14 cellular contexts compared by ENCODE assay signal in genomic region chr1:27138368-27138767, GRCh38. TPM values are rescaled to one million over a fixed set of nuclear protein-coding genes. Genes with fewer than 3 reads are reported as not detected.
DNase-seq lines count a peak whose midpoint lies in the region; ATAC-seq, FAIRE-seq and TF ChIP-seq lines count a peak whose summit lies in the region.
"Had no signal": no experiment of that assay in that cellular context is flagged by ENCODE, and none has a peak within 500 bp of the region (broad histone marks: within the 10 kb centered on the region; RNA-seq: fewer than 3 reads in every experiment).

No MANE protein-coding gene starts in this region.

- no peak overlapping the region for H3K4me3 ChIP-seq in H1 (ENCODE audit: extremely low read depth in 1 of 4, insufficient read depth in 2 of 4, low read depth in 3 of 4, low read length in 4 of 4)

- H2BK15ac ChIP-seq in H1 (ENCODE audit: low read length), result 0 out of 2 replicates have a peak overlapping the region, but pooled peaks have one; percentile 18

- no peak overlapping the region for H3K23ac ChIP-seq in H1 (ENCODE audit: insufficient read length)

- H4K8ac ChIP-seq in H1 (ENCODE audit: extremely low read depth, insufficient read depth, low read length), result no peak overlapping the region

- H3K27me3 Mint-ChIP-seq in stimulated activated naive CD8-positive, alpha-beta T cell treated with anti-CD3 and anti-CD28 coated beads, Interleukin-15, Interleukin-2, amounts not matched to agents 100 ng/mL and 50 ng/mL, for 24 hours, result no peaks in the 10 kb centered on the region
- no peaks in the 10 kb centered on the region for H3K27me3 Mint-ChIP-seq in neural crest cell (ENCODE audit: low read depth)

- H3K18ac ChIP-seq in H1 (ENCODE audit: extremely low read depth, low read length), result no peak overlapping the region

- TF ChIP-seq CTCF in H1 (IDR thresholded peaks at IDR 0.05; ENCODE audit: control extremely low read depth in 1 of 3, insufficient read depth in 1 of 3, low read depth in 1 of 3, low read length in 3 of 3) (no peak), neural crest cell (conservative IDR thresholded peaks at IDR 0.05) (no peak)

- peak overlapping the region; percentile 50; the same call in 1 of the 2 replicates for H2BK12ac ChIP-seq in H1 (ENCODE audit: low read depth, low read length)

- H3K56ac ChIP-seq in H1 (replicated peaks; ENCODE audit: insufficient read length, low read depth, low read length), result no peak overlapping the region

- H3K9ac ChIP-seq in H1 (replicated peaks in 1 of 4; ENCODE audit: extremely low read depth in 1 of 4, low read depth in 3 of 4, low read length in 3 of 4), result no peak overlapping the region

- peaks cover 0 to 21% of the 10 kb centered on the region in 2 experiments; a peak in 2 of 4 replicates for H3K79me2 ChIP-seq in H1 (ENCODE audit: control insufficient read depth in 1 of 2, insufficient read depth in 2 of 2, low read length in 2 of 2)

- H3K27me3 ChIP-seq in H1 (replicated peaks in 1 of 4; ENCODE audit: control insufficient read depth in 3 of 4, extremely low read depth in 1 of 4, insufficient read depth in 3 of 4, low read length in 3 of 4), result no peaks in the 10 kb centered on the region

- no peaks in the 10 kb centered on the region for H3K9me3 ChIP-seq in H1 (ENCODE audit: insufficient read depth in 2 of 2, low read depth in 1 of 2, low read length in 1 of 2)

- TF ChIP-seq RAD21 in H1 (IDR thresholded peaks at IDR 0.05 in 1 of 2, conservative IDR thresholded peaks at IDR 0.05 in 1 of 2; ENCODE audit: low read depth in 2 of 2, low read length in 2 of 2), result no peak

- no peak overlapping the region for H2AFZ ChIP-seq in H1 (ENCODE audit: low read length)

- CTCF ChIA-PET in H1 (lab: Charles Lee; ENCODE audit: partially characterized antibody), result interaction anchor here (0.7 to 15.3 kb wide), 11 partner anchors 11 to 219 kb away, joined by 3 to 166 read pairs (median 13); partner anchors contain the start of gene SLC9A1

- peaks cover 9 to 30% (median 23%) of the 10 kb centered on the region in 4 experiments for H3K4me1 ChIP-seq in H1 (replicated peaks in 1 of 4; ENCODE audit: control insufficient read depth in 3 of 4, insufficient read depth in 4 of 4, low read length in 3 of 4)

- H3K79me1 ChIP-seq in H1 (ENCODE audit: low read depth, low read length), result peaks cover 18% of the 10 kb centered on the region

- no peaks in the 10 kb centered on the region; the same call in 1 of the 2 replicates for H3K23me2 ChIP-seq in H1 (ENCODE audit: low read depth, low read length)

- TF ChIP-seq POLR2A in H1 (IDR thresholded peaks at IDR 0.05; ENCODE audit: control extremely low read depth in 1 of 2, low read depth in 2 of 2, low read length in 2 of 2), result no peak

- no peak overlapping the region; the same call in 1 of the 2 replicates for H2AK5ac ChIP-seq in H1 (ENCODE audit: low read depth, low read length)

- no peak for FAIRE-seq in H1 (lab: Jason Lieb, UNC)
- FAIRE-seq: bronchial epithelial cell had no signal

- H2BK120ac ChIP-seq in H1 (replicated peaks; ENCODE audit: low read depth, low read length), result no peak overlapping the region

- H3K4ac ChIP-seq in H1 (replicated peaks; ENCODE audit: insufficient read length, low read depth, low read length), result no peak overlapping the region

- DNase-seq in stimulated activated naive CD8-positive, alpha-beta T cell treated with anti-CD3 and anti-CD28 coated beads, Interleukin-15, Interleukin-2, amounts not matched to agents 100 U/mL and 50 U/mL, for 24 hours, result no peak
- DNase-seq in H1 (ENCODE audit: low read depth in 1 of 2, low spot score in 2 of 2) (no peak), neural crest cell (ENCODE audit: low read depth, low spot score) (no peak), NCI-H345 treated with DMSO at 0.1 percent for 48 hours (lab: John Stamatoyannopoulos, UW; ENCODE audit: unreplicated experiment) (no peak), putamen (ENCODE audit: low spot score) (no peak), midbrain (lab: John Stamatoyannopoulos, UW) (no peak)
- DNase-seq: GOT3; NCI-H187 treated with DMSO at 0.1 percent for 48 hours; occipital lobe; stimulated activated CD4-positive, alpha-beta T cell treated with anti-CD3 and anti-CD28 coated beads, Interleukin-4, amount 100 ng/mL, for 1 hour; SW 1271 had no signal

- ATAC-seq in stimulated activated naive CD8-positive, alpha-beta T cell treated with anti-CD3 and anti-CD28 coated beads, Interleukin-15, Interleukin-2, amounts not matched to agents 100 U/mL and 50 U/mL, for 24 hours, result no peak
- ATAC-seq in HG03520 (IDR thresholded peaks at IDR 0.05; ENCODE audit: unreplicated experiment), result no peak

- peaks cover 9% of the 10 kb centered on the region for H3K36me3 Mint-ChIP-seq in stimulated activated naive CD8-positive, alpha-beta T cell treated with anti-CD3 and anti-CD28 coated beads, Interleukin-15, Interleukin-2, amounts not matched to agents 100 ng/mL and 50 ng/mL, for 24 hours (ENCODE audit: low read depth)
- H3K36me3 Mint-ChIP-seq in neural crest cell (ENCODE audit: low read depth), result no peaks in the 10 kb centered on the region

- no peak for TF ChIP-seq EP300 in H1 (IDR thresholded peaks at IDR 0.05; ENCODE audit: borderline replicate concordance in 1 of 2, low read depth in 2 of 2, low read length in 2 of 2)

- H3K9me3 Mint-ChIP-seq in stimulated activated naive CD8-positive, alpha-beta T cell treated with anti-CD3 and anti-CD28 coated beads, Interleukin-15, Interleukin-2, amounts not matched to agents 100 ng/mL and 50 ng/mL, for 24 hours, result no peaks in the 10 kb centered on the region
- H3K9me3 Mint-ChIP-seq in neural crest cell, result no peaks in the 10 kb centered on the region

- H3K4me2 ChIP-seq in H1 (ENCODE audit: insufficient read depth in 1 of 2, low read depth in 2 of 2, low read length in 2 of 2), result no peak overlapping the region

- peaks cover 0 to 4% of the 10 kb centered on the region in 2 experiments for H4K20me1 ChIP-seq in H1 (replicated peaks in 1 of 2; ENCODE audit: control insufficient read depth in 1 of 2, insufficient read depth in 2 of 2, low read length in 2 of 2)

- H3K36me3 ChIP-seq in H1 (ENCODE audit: control insufficient read depth in 2 of 4, insufficient read depth in 4 of 4, low read length in 3 of 4), result no peaks in the 10 kb centered on the region

- POLR2A ChIA-PET in H1 (lab: Charles Lee; ENCODE audit: partially characterized antibody), result interaction anchor here (1.0 to 14.5 kb wide), 3 partner anchors 9 to 134 kb away, joined by 3 to 257 read pairs (median 6); partner anchors contain the start of gene SLC9A1

- H3K27ac Mint-ChIP-seq in stimulated activated naive CD8-positive, alpha-beta T cell treated with anti-CD3 and anti-CD28 coated beads, Interleukin-15, Interleukin-2, amounts not matched to agents 100 ng/mL and 50 ng/mL, for 24 hours, result peak overlapping the region; percentile 98
- peak overlapping the region; percentile 87 for H3K27ac Mint-ChIP-seq in neural crest cell (ENCODE audit: unreplicated experiment)

- H3K27ac ChIP-seq in H1 (ENCODE audit: low read depth, low read length), result no peak overlapping the region

- 89% methylated on average over 10 of the region's 10 CpGs; no CpG with 5 or more reads in 1 of the 2 experiments for WGBS in H1 (ENCODE audit: extremely low coverage in 1 of 2, insufficient coverage in 1 of 2, insufficient read length in 1 of 2, insufficient replicate concordance in 2 of 2, low coverage in 1 of 2, low lambda C conversion rate in 2 of 2, missing lambda C conversion rate in 1 of 2), 2 experiments

- no peak overlapping the region; the same call in 1 of the 2 replicates for H2BK5ac ChIP-seq in H1 (ENCODE audit: low read depth, low read length)

- no peak overlapping the region for H2BK20ac ChIP-seq in H1 (ENCODE audit: low read length)

- no peak overlapping the region for H3K14ac ChIP-seq in H1 (ENCODE audit: insufficient read length)

- no peak overlapping the region for H4K91ac ChIP-seq in H1 (replicated peaks; ENCODE audit: insufficient read length, low read length)

- no peak overlapping the region for H4K5ac ChIP-seq in H1 (ENCODE audit: insufficient read length, low read depth, low read length)

- no peak overlapping the region for H3K4me3 Mint-ChIP-seq in stimulated activated naive CD8-positive, alpha-beta T cell treated with anti-CD3 and anti-CD28 coated beads, Interleukin-15, Interleukin-2, amounts not matched to agents 100 ng/mL and 50 ng/mL, for 24 hours
- H3K4me3 Mint-ChIP-seq in neural crest cell, result no peak overlapping the region

- peaks cover 68% of the 10 kb centered on the region for H3K4me1 Mint-ChIP-seq in stimulated activated naive CD8-positive, alpha-beta T cell treated with anti-CD3 and anti-CD28 coated beads, Interleukin-15, Interleukin-2, amounts not matched to agents 100 ng/mL and 50 ng/mL, for 24 hours (ENCODE audit: low read depth)
- H3K4me1 Mint-ChIP-seq in neural crest cell, result peaks cover 31% of the 10 kb centered on the region

TF ChIP-seq in H1, 55 proteins besides CTCF, POLR2A, EP300 and RAD21 (continues in another document):
- TF ChIP-seq NRF1 (IDR thresholded peaks at IDR 0.05; ENCODE audit: low read depth, low read length) (no peak), HDAC2 (IDR thresholded peaks at IDR 0.05; ENCODE audit: borderline replicate concordance in 1 of 2, low read depth in 2 of 2, low read length in 2 of 2) (no peak), GABPA (IDR thresholded peaks at IDR 0.05; ENCODE audit: borderline replicate concordance, insufficient read depth, low read length) (no peak), SP1 (IDR thresholded peaks at IDR 0.05; ENCODE audit: low read depth, low read length) (no peak), MAX (IDR thresholded peaks at IDR 0.05) (no peak), SRF (IDR thresholded peaks at IDR 0.05; ENCODE audit: low read depth, low read length) (no peak), JUN (IDR thresholded peaks at IDR 0.05; ENCODE audit: low read depth, low read length) (no peak), CTBP2 (IDR thresholded peaks at IDR 0.05; ENCODE audit: borderline replicate concordance, insufficient read depth, insufficient read length, low read length) (no peak), MAFK (IDR thresholded peaks at IDR 0.05; ENCODE audit: low read depth, low read length) (no peak), ZNF274 (IDR thresholded peaks at IDR 0.05; ENCODE audit: borderline replicate concordance, extremely low read depth, low read length) (no peak)

RNA-seq across cellular contexts. Expression of gene SLC9A1, which starts 16.6 kb away (rescaled TPM):
- total RNA-seq in H1 (2021; fragmentation: NEBNext Ultra II Directional; extraction: Animal tissue kit (Norgen Biotek cat#: 25700)), result 25.1 and 25.5 TPM in 2 replicates
- 11.3 and 17.3 TPM in 2 replicates for polyA plus RNA-seq in H1 (2011; rRNA removed)
- 6.0 TPM for polyA plus RNA-seq in H1 (2011; cell fraction: cytosol; rRNA removed)
- polyA plus RNA-seq in H1 (2011; cell fraction: nucleus; rRNA removed), result 16.9 TPM
- polyA plus RNA-seq in H1 (2012, experiment 1 of 2), result 17.6 to 24.0 TPM (median 21.1 TPM) in 4 replicates
- polyA plus RNA-seq in H1 (2012, experiment 2 of 2), result 16.8 TPM
- polyA plus RNA-seq in H1 (2013, experiment 1 of 2), result 37.1 TPM
- 31.2 TPM for polyA plus RNA-seq in H1 (2013, experiment 2 of 2)
- 7.7 and 11.4 TPM in 2 replicates for polyA minus RNA-seq in H1 (2011; rRNA and poly(A)+ RNA removed)
- polyA minus RNA-seq in H1 (2011; cell fraction: cytosol; rRNA and poly(A)+ RNA removed), result 11.7 TPM
- polyA minus RNA-seq in H1 (2011; cell fraction: nucleus; rRNA and poly(A)+ RNA removed), result 11.3 TPM
- 24.2 and 27.1 TPM in 2 replicates for total RNA-seq in neural crest cell
